12 cellular contexts compared by ENCODE assay signal in the genomic region with DNA sequence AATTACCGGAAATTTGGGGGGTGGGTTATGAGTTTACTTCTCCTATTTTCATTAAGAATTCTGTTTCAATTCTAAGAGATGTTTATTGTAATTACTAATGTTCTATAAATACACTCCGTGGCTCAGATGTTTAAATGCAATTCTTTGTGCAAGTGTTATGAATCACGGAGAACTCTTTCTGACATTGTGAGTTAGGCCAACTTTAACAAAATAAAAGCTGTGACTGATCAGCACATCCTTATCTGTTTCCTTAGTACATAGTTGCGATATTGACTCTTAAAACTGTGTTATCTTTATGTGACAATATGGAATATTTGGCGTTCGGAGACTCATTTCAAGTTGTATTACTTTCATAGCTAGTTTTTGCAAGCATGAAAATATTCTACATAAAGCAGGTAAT. TPM values are rescaled to one million over a fixed set of nuclear protein-coding genes. Genes with fewer than 3 reads are reported as not detected.
DNase-seq lines count a peak whose midpoint lies in the region; ATAC-seq, FAIRE-seq and TF ChIP-seq lines count a peak whose summit lies in the region.
"Had no signal": no experiment of that assay in that cellular context is flagged by ENCODE, and none has a peak within 500 bp of the region (broad histone marks: within the 10 kb centered on the region; RNA-seq: fewer than 3 reads in every experiment).

No MANE protein-coding gene starts in this region.

- no peak overlapping the region for H3K27ac ChIP-seq in prostate gland

- no peak overlapping the region for H3K4me3 Mint-ChIP-seq in activated T-cell treated with anti-CD3 and anti-CD28 coated beads, Interleukin-2, amount 50 U/mL, for 4 hours
- H3K4me3 Mint-ChIP-seq: activated T-helper 17 cell treated with anti-CD3 and anti-CD28 coated beads, Interleukin-2, amount 50 U/mL, for 72 hours had no signal

- H3K4me1 Mint-ChIP-seq in activated T-cell treated with anti-CD3 and anti-CD28 coated beads, Interleukin-2, amount 50 U/mL, for 4 hours (ENCODE audit: low read depth): no peaks in the 10 kb centered on the region
- H3K4me1 Mint-ChIP-seq: activated T-helper 17 cell treated with anti-CD3 and anti-CD28 coated beads, Interleukin-2, amount 50 U/mL, for 72 hours had no signal

- DNase-seq in LHCN-M2 (ENCODE audit: low read depth) (peak; percentile 21), bronchial epithelial cell (ENCODE audit: low read depth) (peak; percentile 20), iris pigment epithelial cell (ENCODE audit: low read depth) (peak; percentile 33), skeletal muscle cell (ENCODE audit: low read depth) (no peak), SKM-1 treated with dmso at 0.1 percent for 144 hours (lab: John Stamatoyannopoulos, UW; ENCODE audit: unreplicated experiment) (no peak), prostate gland (ENCODE audit: low spot score) (no peak), COLO668 (lab: John Stamatoyannopoulos, UW; ENCODE audit: unreplicated experiment) (no peak)
- DNase-seq in activated T-cell treated with anti-CD3 and anti-CD28 coated beads, Interleukin-2, amount 50 U/mL, for 4 hours: no peak
- DNase-seq: activated CD4-positive, CD25-positive, alpha-beta regulatory T cell; islet precursor cell; NCI-H187 had no signal

- WGBS in prostate gland: 11% methylated on average over 6 of the region's 6 CpGs

- no peaks in the 10 kb centered on the region for H3K27me3 Mint-ChIP-seq in activated T-cell treated with anti-CD3 and anti-CD28 coated beads, Interleukin-2, amount 50 U/mL, for 4 hours (ENCODE audit: low read depth)
- H3K27me3 Mint-ChIP-seq: activated T-helper 17 cell treated with anti-CD3 and anti-CD28 coated beads, Interleukin-2, amount 50 U/mL, for 72 hours had no signal

- H3K27me3 ChIP-seq in bronchial epithelial cell (ENCODE audit: control insufficient read depth, insufficient read depth, low read length) (no peaks in the 10 kb centered on the region), prostate gland (replicated peaks; ENCODE audit: insufficient read depth) (no peaks in the 10 kb centered on the region)

- H3K36me3 Mint-ChIP-seq in activated T-cell treated with anti-CD3 and anti-CD28 coated beads, Interleukin-2, amount 50 U/mL, for 4 hours (ENCODE audit: insufficient read depth): no peaks in the 10 kb centered on the region

- TF ChIP-seq CTCF in bronchial epithelial cell (IDR thresholded peaks at IDR 0.05; ENCODE audit: insufficient read depth, low read length, severe bottlenecking) (no peak), prostate gland (IDR thresholded peaks at IDR 0.05) (no peak)

- no peaks in the 10 kb centered on the region for H3K36me3 ChIP-seq in bronchial epithelial cell (ENCODE audit: control insufficient read depth, insufficient read depth, low read length)
- H3K36me3 ChIP-seq in prostate gland: no peaks in the 10 kb centered on the region

- no peaks in the 10 kb centered on the region for H3K4me1 ChIP-seq in prostate gland (replicated peaks)

- no peak for ATAC-seq in activated T-cell treated with anti-CD3 and anti-CD28 coated beads, Interleukin-2, amount 50 U/mL, for 4 hours
- ATAC-seq: activated T-helper 17 cell treated with anti-CD3 and anti-CD28 coated beads, Interleukin-2, amount 50 U/mL, for 72 hours had no signal

- no peaks in the 10 kb centered on the region for H3K9me3 Mint-ChIP-seq in activated T-cell treated with anti-CD3 and anti-CD28 coated beads, Interleukin-2, amount 50 U/mL, for 4 hours
- H3K9me3 Mint-ChIP-seq: activated T-helper 17 cell treated with anti-CD3 and anti-CD28 coated beads, Interleukin-2, amount 50 U/mL, for 72 hours had no signal

- no peak overlapping the region for H3K4me3 ChIP-seq in bronchial epithelial cell (ENCODE audit: low read depth, low read length)
- H3K4me3 ChIP-seq in skeletal muscle cell (ENCODE audit: low read depth, low read length): peak overlapping the region; percentile 52
- H3K4me3 ChIP-seq in prostate gland: no peak overlapping the region

- no peak for TF ChIP-seq POLR2A in prostate gland (IDR thresholded peaks at IDR 0.05)

- H3K9me3 ChIP-seq in prostate gland: no peaks in the 10 kb centered on the region

- intact Hi-C loops in prostate gland (cut with DNase I): no loop called here

- FAIRE-seq in bronchial epithelial cell (lab: Jason Lieb, UNC): no peak

RNA-seq across cellular contexts. Expression of gene KLHL4, which starts 0.9 kb away (rescaled TPM):
- 11.7 and 16.0 TPM in 2 replicates for total RNA-seq in LHCN-M2 (2014; rRNA removed)
- polyA plus RNA-seq in LHCN-M2 (2012): 2.0 TPM
- total RNA-seq in bronchial epithelial cell: 0.13 and 0.26 TPM in 2 replicates
- total RNA-seq in prostate gland: 10 to 100 TPM in 1 of 2 donors, under 1 TPM in 1; 0.23 to 31.1 TPM
- total RNA-seq in activated T-cell treated with anti-CD3 and anti-CD28 coated beads, Interleukin-2, amount 50 U/mL, for 4 hours: under 1 TPM in 2 of 3 donors, not detected in 1; 0.03 to 0.58 TPM
- total RNA-seq: activated T-helper 17 cell treated with anti-CD3 and anti-CD28 coated beads, Interleukin-2, amount 50 U/mL, for 72 hours had no signal

Comparison
In these comparisons a context has a peak if more than half of its experiments do, and no peak if none do; other contexts are left out.
1. DNase-seq: peak in LHCN-M2 (single experiment), bronchial epithelial cell (single experiment) and iris pigment epithelial cell (single experiment); none in skeletal muscle cell (single experiment), SKM-1 treated with dmso at 0.1 percent for 144 hours (single experiment), prostate gland (single experiment), COLO668 (single experiment) and activated T-cell treated with anti-CD3 and anti-CD28 coated beads, Interleukin-2, amount 50 U/mL, for 4 hours (single experiment).